In the genomic region with DNA sequence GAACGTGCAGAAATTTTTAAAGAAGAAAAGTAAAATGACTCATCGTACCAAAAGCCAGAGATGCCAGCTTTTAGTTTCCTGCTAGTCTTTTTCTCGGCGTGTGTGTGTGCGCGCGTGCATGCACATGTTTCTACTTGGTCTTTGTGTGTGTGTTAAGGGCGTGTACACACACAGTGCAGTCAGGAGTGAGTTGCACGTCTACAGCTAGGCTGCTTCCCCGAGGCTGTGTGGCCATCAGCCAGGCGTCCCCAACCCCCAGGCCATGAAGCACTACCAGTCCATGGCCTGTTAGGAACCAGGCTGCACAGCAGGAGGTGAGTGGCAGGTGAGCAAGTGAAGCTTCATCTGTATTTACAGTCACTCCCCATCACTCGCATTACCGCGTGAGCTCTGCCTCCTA, we compare ENCODE assay signal across 16 cellular contexts. TPM values are rescaled to one million over a fixed set of nuclear protein-coding genes. Genes with fewer than 3 reads are reported as not detected.
DNase-seq lines count a peak whose midpoint lies in the region; ATAC-seq and TF ChIP-seq lines count a peak whose summit lies in the region.
"Had no signal": no experiment of that assay in that cellular context is flagged by ENCODE, and none has a peak within 500 bp of the region (broad histone marks: within the 10 kb centered on the region; RNA-seq: fewer than 3 reads in every experiment).

No MANE protein-coding gene starts in this region.

- intact Hi-C loops in spleen (cut with DNase I; ENCODE audit: low total_unique reads) (no loop called here), MCF 10A (cut with micrococcal nuclease) (no loop called here)

- H3K27ac ChIP-seq in foreskin keratinocyte: no peak overlapping the region
- H3K27ac ChIP-seq in spleen: peak overlapping the region in 3 of 8 donors; percentile 41 to 47 (median 45)
- H3K27ac ChIP-seq: cardiac muscle cell, tibial artery had no signal

- 38 to 55% (median 42%) methylated on average over 14 of the region's 14 CpGs for WGBS in spleen, 5 donors

- H3K4me3 Mint-ChIP-seq in activated T-cell treated with anti-CD3 and anti-CD28 coated beads, Interleukin-2, amount 50 U/mL, for 24 hours: peak overlapping the region; percentile 41
- H3K4me3 Mint-ChIP-seq in T-cell: peak overlapping the region; percentile 14 to 57 (median 50)
- H3K4me3 Mint-ChIP-seq in stimulated activated naive CD8-positive, alpha-beta T cell treated with anti-CD3 and anti-CD28 coated beads, Interleukin-15, Interleukin-2, amounts not matched to agents 100 ng/mL and 50 ng/mL, for 24 hours: peak overlapping the region; percentile 58
- no peak overlapping the region for H3K4me3 Mint-ChIP-seq in MCF 10A (ENCODE audit: unreplicated experiment)
- H3K4me3 Mint-ChIP-seq: effector memory CD8-positive, alpha-beta T cell had no signal

- peak overlapping the region; percentile 83 for H3K27ac Mint-ChIP-seq in activated T-cell treated with anti-CD3 and anti-CD28 coated beads, Interleukin-2, amount 50 U/mL, for 24 hours
- peak overlapping the region; percentile 51 to 88 for H3K27ac Mint-ChIP-seq in T-cell
- H3K27ac Mint-ChIP-seq in stimulated activated naive CD8-positive, alpha-beta T cell treated with anti-CD3 and anti-CD28 coated beads, Interleukin-15, Interleukin-2, amounts not matched to agents 100 ng/mL and 50 ng/mL, for 24 hours: peak overlapping the region; percentile 65
- no peak overlapping the region for H3K27ac Mint-ChIP-seq in MCF 10A (ENCODE audit: low read depth, unreplicated experiment)
- H3K27ac Mint-ChIP-seq: effector memory CD8-positive, alpha-beta T cell had no signal

- H3K27me3 ChIP-seq in foreskin keratinocyte (peaks cover 5% of the 10 kb centered on the region), spleen (replicated peaks in 1 of 7) (no peaks in the 10 kb centered on the region)

- H3K36me3 Mint-ChIP-seq in activated T-cell treated with anti-CD3 and anti-CD28 coated beads, Interleukin-2, amount 50 U/mL, for 24 hours (ENCODE audit: low read depth): peaks cover 53% of the 10 kb centered on the region
- H3K36me3 Mint-ChIP-seq in T-cell (peaks cover 63% of the 10 kb centered on the region), MCF 10A (ENCODE audit: insufficient read depth, unreplicated experiment) (no peaks in the 10 kb centered on the region)
- H3K36me3 Mint-ChIP-seq in stimulated activated naive CD8-positive, alpha-beta T cell treated with anti-CD3 and anti-CD28 coated beads, Interleukin-15, Interleukin-2, amounts not matched to agents 100 ng/mL and 50 ng/mL, for 24 hours (ENCODE audit: low read depth): peaks cover 48% of the 10 kb centered on the region

- H3K4me1 ChIP-seq in foreskin keratinocyte: no peaks in the 10 kb centered on the region
- H3K4me1 ChIP-seq in spleen: peaks cover 0 to 32% (median 6%) of the 10 kb centered on the region in 6 donors
- H3K4me1 ChIP-seq: tibial artery had no signal

- peak overlapping the region in 1 of 8 donors; percentile 6 for H3K4me3 ChIP-seq in spleen
- H3K4me3 ChIP-seq: cardiac muscle cell, tibial artery had no signal

- peaks cover 29% of the 10 kb centered on the region for H3K9me3 Mint-ChIP-seq in activated T-cell treated with anti-CD3 and anti-CD28 coated beads, Interleukin-2, amount 50 U/mL, for 24 hours
- peaks cover 12 to 35% (median 14%) of the 10 kb centered on the region in 3 donors for H3K9me3 Mint-ChIP-seq in T-cell
- peaks cover 32% of the 10 kb centered on the region for H3K9me3 Mint-ChIP-seq in stimulated activated naive CD8-positive, alpha-beta T cell treated with anti-CD3 and anti-CD28 coated beads, Interleukin-15, Interleukin-2, amounts not matched to agents 100 ng/mL and 50 ng/mL, for 24 hours
- H3K9me3 Mint-ChIP-seq in MCF 10A (ENCODE audit: unreplicated experiment): peaks cover 20% of the 10 kb centered on the region

- H3K4me1 Mint-ChIP-seq in activated T-cell treated with anti-CD3 and anti-CD28 coated beads, Interleukin-2, amount 50 U/mL, for 24 hours (ENCODE audit: low read depth): peaks cover 26% of the 10 kb centered on the region
- H3K4me1 Mint-ChIP-seq in T-cell: peaks cover 18 to 27% (median 25%) of the 10 kb centered on the region in 3 donors
- H3K4me1 Mint-ChIP-seq in stimulated activated naive CD8-positive, alpha-beta T cell treated with anti-CD3 and anti-CD28 coated beads, Interleukin-15, Interleukin-2, amounts not matched to agents 100 ng/mL and 50 ng/mL, for 24 hours (ENCODE audit: low read depth): peaks cover 32% of the 10 kb centered on the region
- H3K4me1 Mint-ChIP-seq in MCF 10A (ENCODE audit: insufficient read depth, unreplicated experiment): no peaks in the 10 kb centered on the region

- TF ChIP-seq CTCF in foreskin keratinocyte (conservative IDR thresholded peaks at IDR 0.05) (no peak), spleen (IDR thresholded peaks at IDR 0.05 in 8 of 11, conservative IDR thresholded peaks at IDR 0.05 in 3 of 11) (no peak), MCF 10A (IDR thresholded peaks at IDR 0.05; ENCODE audit: unreplicated experiment) (no peak)

- no peak for DNase-seq in activated T-cell treated with anti-CD3 and anti-CD28 coated beads, Interleukin-2, amount 50 U/mL, for 24 hours
- DNase-seq in activated T-cell treated with anti-CD3 and anti-CD28 coated beads, Interleukin-2, amount 50 U/mL, for 1 hour: no peak
- DNase-seq in T-cell (no peak), foreskin keratinocyte (peak in 1 of 2 donors; percentile 37), spleen (no peak), MCF 10A (ENCODE audit: unreplicated experiment) (no peak), NCI-H2171 (lab: John Stamatoyannopoulos, UW) (no peak)
- DNase-seq: DMS79 treated with DMSO at 0.1 percent for 48 hours; effector memory CD8-positive, alpha-beta T cell; foreskin melanocyte; Karpas-422; nucleus accumbens; SHP77 treated with DMSO at 0.1 percent for 48 hours; tibial artery had no signal

- ATAC-seq in T-cell (replicated peaks in 1 of 4) (peak; percentile 34 to 66 (median 48)), foreskin keratinocyte (peak; percentile 63)

- BruUV-seq in MCF 10A (replicated peaks; lab: Mats Ljungman, UMichigan): no TSS peak

- H3K36me3 ChIP-seq in spleen: peaks cover 0 to 24% (median 2%) of the 10 kb centered on the region in 6 donors
- H3K36me3 ChIP-seq: cardiac muscle cell, tibial artery had no signal

- H3K27me3 Mint-ChIP-seq in activated T-cell treated with anti-CD3 and anti-CD28 coated beads, Interleukin-2, amount 50 U/mL, for 24 hours: no peaks in the 10 kb centered on the region
- H3K27me3 Mint-ChIP-seq in T-cell: peaks cover 0 to 3% of the 10 kb centered on the region in 2 donors
- no peaks in the 10 kb centered on the region for H3K27me3 Mint-ChIP-seq in stimulated activated naive CD8-positive, alpha-beta T cell treated with anti-CD3 and anti-CD28 coated beads, Interleukin-15, Interleukin-2, amounts not matched to agents 100 ng/mL and 50 ng/mL, for 24 hours
- H3K27me3 Mint-ChIP-seq in MCF 10A (ENCODE audit: insufficient read depth, unreplicated experiment): peaks cover 37% of the 10 kb centered on the region

- TF ChIP-seq POLR2A in spleen (IDR thresholded peaks at IDR 0.05): no peak

- CTCF ChIA-PET in T-cell (lab: Charles Lee): no interaction called here
- CTCF ChIA-PET in MCF 10A (lab: Yijun Ruan, JAX): interaction anchor here (0.6 kb wide), 1 partner anchor 325 kb away, joined by 3 read pairs; no protein-coding TSS in a partner anchor

- H3K9me3 ChIP-seq in spleen: peaks cover 0 to 41% (median 34%) of the 10 kb centered on the region in 8 donors

- POLR2A ChIA-PET in T-cell (lab: Charles Lee): no interaction called here
- POLR2A ChIA-PET in MCF 10A (lab: Yijun Ruan, JAX): no interaction called here

RNA-seq across cellular contexts. Expression of gene KCNQ1, which starts 36.4 kb away (rescaled TPM):
- total RNA-seq in T-cell: 10 to 100 TPM; 20.9 to 32.9 (median 24.0) TPM
- not detected in 2 replicates for total RNA-seq in foreskin keratinocyte
- polyA plus RNA-seq in foreskin keratinocyte: not detected in 2 replicates
- 10 to 100 TPM; 10.9 to 21.6 (median 18.3) TPM for total RNA-seq in spleen
- polyA plus RNA-seq in spleen: 1 to 10 TPM; 3.3 to 6.5 (median 3.6) TPM
- total RNA-seq in MCF 10A (2022): not detected in 2 replicates

RNA-seq across cellular contexts. Expression of gene TRPM5, which starts 36.9 kb away (rescaled TPM):
- total RNA-seq in T-cell (under 1 TPM; 0.07 to 0.73 (median 0.22) TPM), foreskin keratinocyte (not detected in 2 replicates), spleen (under 1 TPM in 3 of 7 donors, not detected in 4; 0.10 to 0.16 (median 0.15) TPM), MCF 10A (2022) (not detected in 2 replicates)
- polyA plus RNA-seq in foreskin keratinocyte (not detected in 2 replicates), spleen (under 1 TPM; 0.02 to 0.28 (median 0.19) TPM)

Comparison
In these comparisons a context has a peak if more than half of its experiments do, and no peak if none do; other contexts are left out.
1. RNA of gene KCNQ1, which starts 36.4 kb away (total RNA-seq): 20.9 to 32.9 TPM in T-cell and 10.9 to 21.6 TPM in spleen; not detected in foreskin keratinocyte and not detected in MCF 10A; every median in the first group is over 10 times any median in the second.